In genomic region chr6:13708679-13709261, GRCh38 we compare ENCODE assay signal across 8 cellular contexts. TPM values are rescaled to one million over a fixed set of nuclear protein-coding genes. Genes with fewer than 3 reads are reported as not detected.
DNase-seq lines count a peak whose midpoint lies in the region; ATAC-seq and TF ChIP-seq lines count a peak whose summit lies in the region.

No MANE protein-coding gene starts in this region.

- H3K27ac Mint-ChIP-seq in activated T-cell treated with anti-CD3 and anti-CD28 coated beads, Interleukin-2, amount 50 U/mL, for 24 hours = peak overlapping the region; percentile 93
- peak overlapping the region; percentile 84 to 95 for H3K27ac Mint-ChIP-seq in activated naive CD4-positive, alpha-beta T cell treated with anti-CD3 and anti-CD28 coated beads, Interleukin-2, amount 50 U/mL, for 72 hours

- WGBS in thyroid gland, 2 donors = 6 to 10% methylated on average over 7 of the region's 7 CpGs

- no peaks in the 10 kb centered on the region for H3K36me3 ChIP-seq in thyroid gland

- peak overlapping the region in 2 of 3 donors; percentile 4 to 72 for H3K4me3 ChIP-seq in thyroid gland (replicated peaks in 1 of 3)

- peak overlapping the region; percentile 93 for H3K4me3 Mint-ChIP-seq in activated T-cell treated with anti-CD3 and anti-CD28 coated beads, Interleukin-2, amount 50 U/mL, for 24 hours

- peaks cover 15 to 23% of the 10 kb centered on the region in 2 donors for H3K4me1 ChIP-seq in thyroid gland

- H3K9me3 ChIP-seq in thyroid gland = no peaks in the 10 kb centered on the region

- no peak for TF ChIP-seq CTCF in thyroid gland (IDR thresholded peaks at IDR 0.05)

- H3K27me3 ChIP-seq in thyroid gland = no peaks in the 10 kb centered on the region

- H3K27me3 Mint-ChIP-seq in activated T-cell treated with anti-CD3 and anti-CD28 coated beads, Interleukin-2, amount 50 U/mL, for 24 hours = no peaks in the 10 kb centered on the region

- ATAC-seq in activated naive CD4-positive, alpha-beta T cell treated with anti-CD3 and anti-CD28 coated beads, Interleukin-2, amount 50 U/mL, for 72 hours = no peak
- ATAC-seq in HG03097 (IDR thresholded peaks at IDR 0.05; ENCODE audit: low FRiP score, unreplicated experiment) = no peak

- no peak for TF ChIP-seq POLR2A in thyroid gland (IDR thresholded peaks at IDR 0.05)

- DNase-seq in activated T-cell treated with anti-CD3 and anti-CD28 coated beads, Interleukin-2, amount 50 U/mL, for 24 hours = no peak
- DNase-seq in activated T-cell treated with anti-CD3 and anti-CD28 coated beads, Interleukin-2, amount 50 U/mL, for 48 hours = no peak
- DNase-seq in activated naive CD4-positive, alpha-beta T cell treated with anti-CD3 and anti-CD28 coated beads, Interleukin-2, amount 50 U/mL, for 72 hours (ENCODE audit: low spot score in 2 of 2) = no peak
- peak; percentile 13 for DNase-seq in kidney glomerular epithelial cell (lab: John Stamatoyannopoulos, UW)
- no peak for DNase-seq in thyroid gland
- no peak for DNase-seq in caudate nucleus (lab: John Stamatoyannopoulos, UW)
- DNase-seq in NCI-H1417 treated with DMSO at 0.1 percent for 48 hours (lab: John Stamatoyannopoulos, UW) = no peak

- intact Hi-C loops in thyroid gland (cut with DNase I) = no loop called here

- peak overlapping the region; percentile 25 to 97 (median 89) for H3K27ac ChIP-seq in thyroid gland
- no peak overlapping the region for H3K27ac ChIP-seq in caudate nucleus (ENCODE audit: low read depth, low read length)

- H3K9me3 Mint-ChIP-seq in activated T-cell treated with anti-CD3 and anti-CD28 coated beads, Interleukin-2, amount 50 U/mL, for 24 hours = no peaks in the 10 kb centered on the region
- H3K9me3 Mint-ChIP-seq in activated naive CD4-positive, alpha-beta T cell treated with anti-CD3 and anti-CD28 coated beads, Interleukin-2, amount 50 U/mL, for 72 hours = no peaks in the 10 kb centered on the region

- H3K4me1 Mint-ChIP-seq in activated T-cell treated with anti-CD3 and anti-CD28 coated beads, Interleukin-2, amount 50 U/mL, for 24 hours (ENCODE audit: low read depth) = peaks cover 45% of the 10 kb centered on the region

- peaks cover 41% of the 10 kb centered on the region for H3K36me3 Mint-ChIP-seq in activated T-cell treated with anti-CD3 and anti-CD28 coated beads, Interleukin-2, amount 50 U/mL, for 24 hours (ENCODE audit: low read depth)
- peaks cover 12 to 25% of the 10 kb centered on the region in 2 donors for H3K36me3 Mint-ChIP-seq in activated naive CD4-positive, alpha-beta T cell treated with anti-CD3 and anti-CD28 coated beads, Interleukin-2, amount 50 U/mL, for 72 hours

RNA-seq across cellular contexts. Expression of gene RANBP9, which starts 2.9 kb away (rescaled TPM):
- 10 to 100 TPM; 52.9 to 75.5 TPM for total RNA-seq in activated naive CD4-positive, alpha-beta T cell treated with anti-CD3 and anti-CD28 coated beads, Interleukin-2, amount 50 U/mL, for 72 hours
- total RNA-seq in thyroid gland = 10 to 100 TPM; 26.8 to 42.6 (median 32.4) TPM
